ENCODE assay signal across 1 cellular context in genomic region chr7:80135306-80136104, GRCh38.
TF ChIP-seq lines count a peak whose summit lies in the region.

No MANE protein-coding gene starts in this region.

TF ChIP-seq in GM23338, 12 proteins besides CTCF, POLR2A, EP300 and RAD21 (continued from another document):
- TF ChIP-seq REST (IDR thresholded peaks at IDR 0.05; ENCODE audit: unreplicated experiment) (no peak), ZNF114 (CRISPR knock-in tag; IDR thresholded peaks at IDR 0.05) (no peak), STAT1 (IDR thresholded peaks at IDR 0.05; ENCODE audit: unreplicated experiment) (no peak), ZNF331 (CRISPR knock-in tag; IDR thresholded peaks at IDR 0.05; ENCODE audit: low read depth) (no peak), EZH2phosphoT487 (IDR thresholded peaks at IDR 0.05; ENCODE audit: unreplicated experiment) (no peak), JUNB (IDR thresholded peaks at IDR 0.05; ENCODE audit: unreplicated experiment) (no peak), EZH2 (IDR thresholded peaks at IDR 0.05; ENCODE audit: low read depth, unreplicated experiment) (no peak), CREB1 (CRISPR knock-in tag; IDR thresholded peaks at IDR 0.05; ENCODE audit: low read depth) (no peak)
- TF ChIP-seq, protein P1, sequence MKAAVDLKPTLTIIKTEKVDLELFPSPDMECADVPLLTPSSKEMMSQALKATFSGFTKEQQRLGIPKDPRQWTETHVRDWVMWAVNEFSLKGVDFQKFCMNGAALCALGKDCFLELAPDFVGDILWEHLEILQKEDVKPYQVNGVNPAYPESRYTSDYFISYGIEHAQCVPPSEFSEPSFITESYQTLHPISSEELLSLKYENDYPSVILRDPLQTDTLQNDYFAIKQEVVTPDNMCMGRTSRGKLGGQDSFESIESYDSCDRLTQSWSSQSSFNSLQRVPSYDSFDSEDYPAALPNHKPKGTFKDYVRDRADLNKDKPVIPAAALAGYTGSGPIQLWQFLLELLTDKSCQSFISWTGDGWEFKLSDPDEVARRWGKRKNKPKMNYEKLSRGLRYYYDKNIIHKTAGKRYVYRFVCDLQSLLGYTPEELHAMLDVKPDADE (IDR thresholded peaks at IDR 0.05): no peak
